11 cellular contexts compared by ENCODE assay signal in the genomic region with DNA sequence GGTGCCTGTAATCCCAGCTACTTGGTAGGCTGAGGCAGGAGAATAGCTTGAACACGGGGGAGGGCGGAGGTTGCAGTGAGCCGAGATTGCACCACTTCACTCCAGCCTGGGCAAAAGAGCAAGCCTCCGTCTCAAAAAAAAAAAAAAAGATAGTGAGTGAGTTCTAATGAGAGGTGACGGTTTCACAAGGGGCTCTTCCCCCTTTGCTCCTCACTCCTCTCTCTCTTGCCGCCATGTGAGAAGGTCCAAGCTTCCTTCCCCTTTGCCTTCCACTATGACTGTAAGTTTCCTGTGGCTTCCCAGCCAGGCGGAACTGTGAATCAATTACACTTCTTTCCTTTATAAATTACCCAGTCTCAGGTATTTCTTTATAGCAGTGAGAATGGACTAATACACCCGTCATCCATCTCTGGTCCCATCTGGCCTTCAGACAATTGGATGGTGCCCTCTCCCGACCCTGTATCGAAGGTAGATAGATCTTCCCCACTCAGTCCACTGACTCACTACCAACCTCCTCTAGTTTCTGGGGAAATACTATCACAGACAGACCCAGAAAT. TPM values are rescaled to one million over a fixed set of nuclear protein-coding genes. Genes with fewer than 3 reads are reported as not detected.
DNase-seq lines count a peak whose midpoint lies in the region; ATAC-seq, FAIRE-seq and TF ChIP-seq lines count a peak whose summit lies in the region.
"Had no signal": no experiment of that assay in that cellular context is flagged by ENCODE, and none has a peak within 500 bp of the region (broad histone marks: within the 10 kb centered on the region; RNA-seq: fewer than 3 reads in every experiment).

No MANE protein-coding gene starts in this region.

- H3K36me3 ChIP-seq in GM23338 (ENCODE audit: insufficient read depth), result peaks cover 4% of the 10 kb centered on the region; the same call in 1 of the 2 replicates
- no peaks in the 10 kb centered on the region for H3K36me3 ChIP-seq in SJCRH30

- no peak overlapping the region for H3K4me2 ChIP-seq in GM23338

- H3K4me1 Mint-ChIP-seq in GM23338, result peaks cover 15% of the 10 kb centered on the region

- DNase-seq in GM19239 (ENCODE audit: insufficient read length, low spot score) (no peak), SIG-M5 treated with dmso at 0.1 percent for 504 hours (lab: John Stamatoyannopoulos, UW; ENCODE audit: unreplicated experiment) (peak; percentile 86), putamen (ENCODE audit: low spot score) (peak; percentile 9), GM23338 (ENCODE audit: low spot score) (no peak), kidney glomerular epithelial cell (lab: John Stamatoyannopoulos, UW) (no peak), SJCRH30 (no peak)
- DNase-seq: DND-41; effector CD8-positive, alpha-beta T cell; NCI-H2171 had no signal

- no peak overlapping the region for H3K27ac Mint-ChIP-seq in GM23338

- no peak overlapping the region for H2AFZ ChIP-seq in GM23338

- peaks cover 13% of the 10 kb centered on the region; the same call in 2 of the 3 replicates for H3K9me3 Mint-ChIP-seq in GM23338

- H3K9me2 ChIP-seq in GM23338 (ENCODE audit: insufficient read depth), result no peaks in the 10 kb centered on the region

- no peak for TF ChIP-seq CTCF in GM23338 (conservative IDR thresholded peaks at IDR 0.05; ENCODE audit: low read depth in 2 of 2)

- ATAC-seq in HG02973 (IDR thresholded peaks at IDR 0.05; ENCODE audit: unreplicated experiment), result peak; percentile 64
- ATAC-seq in GM23338, result no peak

- H3F3A ChIP-seq in GM23338 (replicated peaks; ENCODE audit: low read depth), result no peaks in the 10 kb centered on the region

- no peaks in the 10 kb centered on the region; the same call in 1 of the 2 replicates for H3K9me3 ChIP-seq in SJCRH30 (replicated peaks)

- H3K27me3 ChIP-seq in GM23338 (ENCODE audit: insufficient read depth), result no peaks in the 10 kb centered on the region
- H3K27me3 ChIP-seq in SJCRH30, result no peaks in the 10 kb centered on the region

- H3K36me3 Mint-ChIP-seq in GM23338 (ENCODE audit: low read depth), result peaks cover 3% of the 10 kb centered on the region; the same call in 1 of the 3 replicates

- FAIRE-seq in GM19239 (lab: Jason Lieb, UNC), result peak; percentile 71

- H3K4me3 Mint-ChIP-seq in GM23338, result no peak overlapping the region

- H3K27ac ChIP-seq in GM23338 (ENCODE audit: low read depth), result no peak overlapping the region
- no peak overlapping the region for H3K27ac ChIP-seq in SJCRH30
- H3K27ac ChIP-seq: skin epidermis had no signal

- H4K20me1 ChIP-seq in GM23338 (replicated peaks; ENCODE audit: insufficient read depth), result no peaks in the 10 kb centered on the region

- no peak overlapping the region for H3K4me3 ChIP-seq in GM23338
- H3K4me3 ChIP-seq in SJCRH30, result no peak overlapping the region
- H3K4me3 ChIP-seq: skin epidermis had no signal

- no peaks in the 10 kb centered on the region for H3K79me2 ChIP-seq in GM23338 (replicated peaks; ENCODE audit: insufficient read depth)

- peaks cover 11% of the 10 kb centered on the region for H3K27me3 Mint-ChIP-seq in GM23338 (ENCODE audit: insufficient read depth, low read depth, poor library complexity)

- peaks cover 10% of the 10 kb centered on the region for H3K4me1 ChIP-seq in GM23338 (ENCODE audit: insufficient read depth)
- peaks cover 10% of the 10 kb centered on the region for H3K4me1 ChIP-seq in SJCRH30

TF ChIP-seq in GM23338, 12 proteins besides CTCF, POLR2A, EP300 and RAD21:
- TF ChIP-seq EZH2phosphoT487 (IDR thresholded peaks at IDR 0.05; ENCODE audit: unreplicated experiment), result no peak
- TF ChIP-seq STAT1 (IDR thresholded peaks at IDR 0.05; ENCODE audit: unreplicated experiment), result no peak
- TF ChIP-seq EZH2 (IDR thresholded peaks at IDR 0.05; ENCODE audit: low read depth, unreplicated experiment), result no peak
- TF ChIP-seq ZNF331 (CRISPR knock-in tag; IDR thresholded peaks at IDR 0.05; ENCODE audit: low read depth), result no peak

RNA-seq across cellular contexts. Expression of a gene that starts 27.0 kb away (rescaled TPM):
- 24.1 and 26.1 TPM in 2 replicates for total RNA-seq in GM23338 (2014; rRNA removed; shearing (Covaris generic))
- 7.6 and 8.7 TPM in 2 replicates for polyA plus RNA-seq in GM23338 (2016; fragmentation: Nextera tagmentation; extraction: Ambion mirVana)
- 16.7 and 18.2 TPM in 2 replicates for total RNA-seq in SJCRH30 (2014; rRNA removed; shearing (Covaris generic))

RNA-seq across cellular contexts. Expression of a gene that starts 55.8 kb away (rescaled TPM):
- total RNA-seq in GM23338 (2014; rRNA removed; shearing (Covaris generic)), result 73.0 and 95.9 TPM in 2 replicates
- 17.3 and 20.4 TPM in 2 replicates for polyA plus RNA-seq in GM23338 (2016; fragmentation: Nextera tagmentation; extraction: Ambion mirVana)
- 19.9 and 20.5 TPM in 2 replicates for total RNA-seq in SJCRH30 (2014; rRNA removed; shearing (Covaris generic))

Comparison
In these comparisons a context has a peak if more than half of its experiments do, and no peak if none do; other contexts are left out.
1. DNase-seq: peak in SIG-M5 treated with dmso at 0.1 percent for 504 hours (single experiment) and putamen (single experiment); none in GM19239 (single experiment), GM23338 (single experiment), kidney glomerular epithelial cell (single experiment) and SJCRH30 (0 of 2).